1 cellular context compared by ENCODE assay signal in the genomic region with DNA sequence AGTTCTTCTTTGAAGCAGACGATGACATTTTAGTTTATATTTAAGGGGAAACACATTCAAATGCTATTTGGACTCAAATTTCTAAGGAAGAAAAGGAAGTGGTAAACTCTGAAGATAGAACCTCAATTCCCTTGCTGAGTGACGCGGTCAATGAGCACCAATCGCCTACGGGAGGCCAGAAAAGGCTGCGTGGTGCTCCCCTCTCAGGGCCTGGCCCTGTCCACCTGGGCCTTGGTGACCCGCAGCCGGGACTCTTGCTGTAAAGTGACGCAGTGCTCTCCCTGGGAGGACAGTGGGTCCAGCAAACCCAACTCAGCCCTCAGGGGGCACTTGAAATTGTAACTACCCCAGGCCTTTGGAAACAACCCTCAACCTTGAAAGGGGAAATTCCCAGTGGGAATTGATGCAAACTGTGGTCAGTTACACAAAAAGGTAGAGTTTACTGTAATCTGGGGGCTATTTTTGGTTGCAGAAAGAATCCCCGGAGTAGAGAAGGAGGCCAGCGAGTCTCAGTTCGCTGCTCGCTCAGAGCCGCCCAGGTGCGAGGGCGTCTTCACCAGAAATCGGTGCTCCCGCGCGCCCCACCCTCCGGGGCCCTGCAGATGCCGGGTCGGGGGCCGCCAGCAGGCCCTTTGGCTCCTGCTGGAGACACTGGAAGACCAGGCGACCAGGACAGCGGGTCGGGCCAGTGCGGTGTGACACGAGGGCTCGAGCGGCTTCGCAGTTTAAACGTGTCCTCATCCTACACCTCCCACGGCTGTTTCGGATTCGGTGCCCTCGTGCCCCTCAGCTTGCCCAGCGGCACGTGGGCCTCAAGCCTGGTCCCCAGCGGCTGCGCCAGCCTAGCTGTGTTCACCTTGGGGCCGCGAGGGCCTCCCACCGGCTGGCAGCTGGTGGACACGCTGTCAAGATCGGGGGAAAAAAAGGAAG.
TF ChIP-seq lines count a peak whose summit lies in the region.

No MANE protein-coding gene starts in this region.

TF ChIP-seq in HepG2, 621 proteins besides CTCF, POLR2A, EP300 and RAD21 (continued from another document):
- TF ChIP-seq, protein P1, sequence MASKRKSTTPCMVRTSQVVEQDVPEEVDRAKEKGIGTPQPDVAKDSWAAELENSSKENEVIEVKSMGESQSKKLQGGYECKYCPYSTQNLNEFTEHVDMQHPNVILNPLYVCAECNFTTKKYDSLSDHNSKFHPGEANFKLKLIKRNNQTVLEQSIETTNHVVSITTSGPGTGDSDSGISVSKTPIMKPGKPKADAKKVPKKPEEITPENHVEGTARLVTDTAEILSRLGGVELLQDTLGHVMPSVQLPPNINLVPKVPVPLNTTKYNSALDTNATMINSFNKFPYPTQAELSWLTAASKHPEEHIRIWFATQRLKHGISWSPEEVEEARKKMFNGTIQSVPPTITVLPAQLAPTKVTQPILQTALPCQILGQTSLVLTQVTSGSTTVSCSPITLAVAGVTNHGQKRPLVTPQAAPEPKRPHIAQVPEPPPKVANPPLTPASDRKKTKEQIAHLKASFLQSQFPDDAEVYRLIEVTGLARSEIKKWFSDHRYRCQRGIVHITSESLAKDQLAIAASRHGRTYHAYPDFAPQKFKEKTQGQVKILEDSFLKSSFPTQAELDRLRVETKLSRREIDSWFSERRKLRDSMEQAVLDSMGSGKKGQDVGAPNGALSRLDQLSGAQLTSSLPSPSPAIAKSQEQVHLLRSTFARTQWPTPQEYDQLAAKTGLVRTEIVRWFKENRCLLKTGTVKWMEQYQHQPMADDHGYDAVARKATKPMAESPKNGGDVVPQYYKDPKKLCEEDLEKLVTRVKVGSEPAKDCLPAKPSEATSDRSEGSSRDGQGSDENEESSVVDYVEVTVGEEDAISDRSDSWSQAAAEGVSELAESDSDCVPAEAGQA (IDR thresholded peaks at IDR 0.05; ENCODE audit: low read depth): no peak
- TF ChIP-seq, protein P1 (CRISPR knock-in tag; IDR thresholded peaks at IDR 0.05; ENCODE audit: borderline replicate concordance): no peak
- TF ChIP-seq ZNF234 (CRISPR knock-in tag; conservative IDR thresholded peaks at IDR 0.05): no peak
- no peak for TF ChIP-seq ZMYM2 (CRISPR knock-in tag; IDR thresholded peaks at IDR 0.05)
- no peak for TF ChIP-seq SKI (IDR thresholded peaks at IDR 0.05; ENCODE audit: partially characterized antibody)
- TF ChIP-seq, protein P2, sequence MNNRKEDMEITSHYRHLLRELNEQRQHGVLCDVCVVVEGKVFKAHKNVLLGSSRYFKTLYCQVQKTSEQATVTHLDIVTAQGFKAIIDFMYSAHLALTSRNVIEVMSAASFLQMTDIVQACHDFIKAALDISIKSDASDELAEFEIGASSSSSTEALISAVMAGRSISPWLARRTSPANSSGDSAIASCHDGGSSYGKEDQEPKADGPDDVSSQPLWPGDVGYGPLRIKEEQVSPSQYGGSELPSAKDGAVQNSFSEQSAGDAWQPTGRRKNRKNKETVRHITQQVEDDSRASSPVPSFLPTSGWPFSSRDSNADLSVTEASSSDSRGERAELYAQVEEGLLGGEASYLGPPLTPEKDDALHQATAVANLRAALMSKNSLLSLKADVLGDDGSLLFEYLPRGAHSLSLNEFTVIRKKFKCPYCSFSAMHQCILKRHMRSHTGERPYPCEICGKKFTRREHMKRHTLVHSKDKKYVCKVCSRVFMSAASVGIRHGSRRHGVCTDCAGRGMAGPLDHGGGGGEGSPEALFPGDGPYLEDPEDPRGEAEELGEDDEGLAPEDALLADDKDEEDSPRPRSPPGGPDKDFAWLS (CRISPR knock-in tag; IDR thresholded peaks at IDR 0.05; ENCODE audit: borderline replicate concordance): no peak
